In genomic region chr15:67784856-67785430, GRCh38 we compare ENCODE assay signal across 13 cellular contexts. TPM values are rescaled to one million over a fixed set of nuclear protein-coding genes. Genes with fewer than 3 reads are reported as not detected.
A peak's percentile ranks its signal among the peaks of the same experiment; 100 is the strongest.
DNase-seq lines count a peak whose midpoint lies in the region; ATAC-seq, FAIRE-seq and TF ChIP-seq lines count a peak whose summit lies in the region.
"Had no signal": no experiment of that assay in that cellular context is flagged by ENCODE, and none has a peak within 500 bp of the region (broad histone marks: within the 10 kb centered on the region; RNA-seq: fewer than 3 reads in every experiment).

No MANE protein-coding gene starts in this region.

- no peak overlapping the region for H2AFZ ChIP-seq in K562 (ENCODE audit: low read depth, low read length)

- CTCF ChIA-PET in K562 (lab: Yijun Ruan, JAX; ENCODE audit: low intra/inter-chr PET ratio) = no interaction called here

- no peak overlapping the region for H3K4me2 ChIP-seq in K562 (ENCODE audit: insufficient read depth, low read length)

- H3K27ac ChIP-seq in K562 (ENCODE audit: extremely low read depth, low read depth, low read length) = no peak overlapping the region
- H3K27ac ChIP-seq in foreskin keratinocyte = no peak overlapping the region
- no peak overlapping the region for H3K27ac ChIP-seq in ovary
- H3K27ac ChIP-seq: colonic mucosa had no signal

- no peak overlapping the region for H3K27ac Mint-ChIP-seq in activated T-helper 2 cell treated with anti-CD3 and anti-CD28 coated beads, Interferon-gamma antibody, Interleukin-2, Interleukin-4, amounts not matched to agents 10 μg/mL and 5 μg/mL and 100 μg/mL, durations not matched to agents 14 hours and 24 hours and 36 hours

- H3K27me3 Mint-ChIP-seq in activated T-helper 2 cell treated with anti-CD3 and anti-CD28 coated beads, Interferon-gamma antibody, Interleukin-2, Interleukin-4, amounts not matched to agents 10 μg/mL and 5 μg/mL and 100 μg/mL, durations not matched to agents 14 hours and 24 hours and 36 hours (ENCODE audit: low read depth) = no peaks in the 10 kb centered on the region

- H3K36me3 Mint-ChIP-seq in activated T-helper 2 cell treated with anti-CD3 and anti-CD28 coated beads, Interferon-gamma antibody, Interleukin-2, Interleukin-4, amounts not matched to agents 10 μg/mL and 5 μg/mL and 100 μg/mL, durations not matched to agents 14 hours and 24 hours and 36 hours (ENCODE audit: low read depth) = peaks cover 5% of the 10 kb centered on the region

- POLR2A ChIA-PET in K562 (lab: Yijun Ruan, JAX) = interaction anchor here (1.2 kb wide), 1 partner anchor 12 kb away, joined by 3 read pairs; no protein-coding TSS in a partner anchor

- TF ChIP-seq CTCF in K562 (IDR thresholded peaks at IDR 0.05 in 2 of 3, conservative IDR thresholded peaks at IDR 0.05 in 1 of 3; ENCODE audit: insufficient read depth in 2 of 3, low read depth in 1 of 3, low read length in 3 of 3) (no peak), foreskin keratinocyte (conservative IDR thresholded peaks at IDR 0.05) (no peak), ovary (IDR thresholded peaks at IDR 0.05) (no peak)

- intact Hi-C loops in K562 (cut with micrococcal nuclease) (no loop called here), ovary (cut with DNase I) (no loop called here)
- intact Hi-C loops in activated T-helper 2 cell treated with anti-CD3 and anti-CD28 coated beads, Interferon-gamma antibody, Interleukin-2, Interleukin-4, amounts not matched to agents 10 μg/mL and 5 μg/mL and 100 μg/mL, durations not matched to agents 14 hours and 24 hours and 36 hours (cut with micrococcal nuclease) = no loop called here

- no peak overlapping the region for H3K9ac ChIP-seq in K562 (ENCODE audit: insufficient read depth in 1 of 2, low read depth in 2 of 2, low read length in 2 of 2)

- TF ChIP-seq POLR2A in K562 (conservative IDR thresholded peaks at IDR 0.05) (no peak), ovary (IDR thresholded peaks at IDR 0.05) (no peak)

- H3K36me3 ChIP-seq in K562 (ENCODE audit: control insufficient read depth, insufficient read depth, low read length) (no peaks in the 10 kb centered on the region), ovary (no peaks in the 10 kb centered on the region)
- H3K36me3 ChIP-seq: colonic mucosa had no signal

- H3K4me1 ChIP-seq in K562 (replicated peaks in 1 of 2; ENCODE audit: control insufficient read depth in 2 of 2, insufficient read depth in 2 of 2, low read length in 2 of 2) (peaks cover 0 to 13% of the 10 kb centered on the region in 2 experiments; a peak in 3 of 5 replicates), foreskin keratinocyte (no peaks in the 10 kb centered on the region), ovary (ENCODE audit: insufficient read depth) (no peaks in the 10 kb centered on the region)
- H3K4me1 ChIP-seq: colonic mucosa had no signal

- no peaks in the 10 kb centered on the region for H3K79me2 ChIP-seq in K562 (ENCODE audit: control insufficient read depth, insufficient read depth, low read length)

- in situ Hi-C loops in K562 (cut with MboI) = no loop called here

- no peaks in the 10 kb centered on the region for H3K9me1 ChIP-seq in K562 (ENCODE audit: control insufficient read depth, insufficient read depth, low read length)

- no peaks in the 10 kb centered on the region for H4K20me1 ChIP-seq in K562 (replicated peaks; ENCODE audit: control insufficient read depth, insufficient read depth, low read length)

- H3K4me1 Mint-ChIP-seq in activated T-helper 2 cell treated with anti-CD3 and anti-CD28 coated beads, Interferon-gamma antibody, Interleukin-2, Interleukin-4, amounts not matched to agents 10 μg/mL and 5 μg/mL and 100 μg/mL, durations not matched to agents 14 hours and 24 hours and 36 hours (ENCODE audit: low read depth) = peaks cover 19% of the 10 kb centered on the region

- BruUV-seq in K562 (replicated peaks; lab: Mats Ljungman, UMichigan) = no TSS peak

- ATAC-seq in GM18508 (IDR thresholded peaks at IDR 0.05; ENCODE audit: insufficient read depth, unreplicated experiment) (peak; percentile 6), GM21515 (IDR thresholded peaks at IDR 0.05; ENCODE audit: unreplicated experiment) (peak; percentile 15), HG03196 (IDR thresholded peaks at IDR 0.05; ENCODE audit: unreplicated experiment) (peak; percentile 3), K562 (no peak), GM21576 (IDR thresholded peaks at IDR 0.05; ENCODE audit: unreplicated experiment) (no peak), foreskin keratinocyte (no peak)

- peak; percentile 15 for FAIRE-seq in K562 (lab: Jason Lieb, UNC)

- H3K27me3 ChIP-seq in K562 (ENCODE audit: control insufficient read depth in 2 of 2, insufficient read depth in 2 of 2, low read length in 2 of 2) (no peaks in the 10 kb centered on the region), foreskin keratinocyte (no peaks in the 10 kb centered on the region), ovary (no peaks in the 10 kb centered on the region)
- H3K27me3 ChIP-seq: colonic mucosa had no signal

- DNase-seq in K562 (ENCODE audit: extremely low read depth in 1 of 4, low spot score in 3 of 4) (no peak), foreskin keratinocyte (no peak), ovary (no peak)
- DNase-seq in activated T-helper 2 cell treated with anti-CD3 and anti-CD28 coated beads, Interferon-gamma antibody, Interleukin-2, Interleukin-4, amounts not matched to agents 10 μg/mL and 5 μg/mL and 100 μg/mL, durations not matched to agents 14 hours and 24 hours and 36 hours (ENCODE audit: low spot score) = no peak
- DNase-seq: activated CD4-positive, alpha-beta T cell treated with anti-CD3 and anti-CD28 coated beads, Interleukin-2, amount 50 U/mL, for 48 hours; colonic mucosa; SW 1271 had no signal

- WGBS in K562 (ENCODE audit: insufficient coverage, low coverage, missing lambda C conversion rate) = 60% methylated on average over 12 of the region's 12 CpGs
- WGBS in ovary, 3 donors = 85 to 88% (median 85%) methylated on average over 12 of the region's 12 CpGs

- TF ChIP-seq EP300 in K562 (IDR thresholded peaks at IDR 0.05; ENCODE audit: low read length) = no peak
- no peak for TF ChIP-seq EP300 in ovary (IDR thresholded peaks at IDR 0.05)

- H3K9me3 ChIP-seq in K562 (replicated peaks; ENCODE audit: control insufficient read depth, insufficient read depth, low read depth, low read length) = no peaks in the 10 kb centered on the region
- no peaks in the 10 kb centered on the region for H3K9me3 ChIP-seq in ovary
- H3K9me3 ChIP-seq: colonic mucosa had no signal

- no peak overlapping the region for H3K4me3 ChIP-seq in K562
- H3K4me3 ChIP-seq in ovary = no peak overlapping the region
- H3K4me3 ChIP-seq: colonic mucosa had no signal

- H3K4me3 Mint-ChIP-seq in activated T-helper 2 cell treated with anti-CD3 and anti-CD28 coated beads, Interferon-gamma antibody, Interleukin-2, Interleukin-4, amounts not matched to agents 10 μg/mL and 5 μg/mL and 100 μg/mL, durations not matched to agents 14 hours and 24 hours and 36 hours (ENCODE audit: low read depth) = no peak overlapping the region

- TF ChIP-seq RAD21 in K562 (CRISPR knock-in tag; conservative IDR thresholded peaks at IDR 0.05 in 1 of 2, IDR thresholded peaks at IDR 0.05 in 1 of 2) = no peak

- no peaks in the 10 kb centered on the region for H3K9me3 Mint-ChIP-seq in activated T-helper 2 cell treated with anti-CD3 and anti-CD28 coated beads, Interferon-gamma antibody, Interleukin-2, Interleukin-4, amounts not matched to agents 10 μg/mL and 5 μg/mL and 100 μg/mL, durations not matched to agents 14 hours and 24 hours and 36 hours

RNA-seq across cellular contexts. Expression of gene SKOR1, which starts 40.4 kb away (rescaled TPM):
- total RNA-seq in K562 (2011; cell fraction: chromatin; rRNA removed; ENCODE audit: low replicate concordance) = 0.12 and 0.25 TPM in 2 replicates
- 0.17 TPM in 1 of 2 replicates, not detected in the other for total RNA-seq in K562 (2011; cell fraction: nucleolus; rRNA removed)
- 0.07 TPM in 1 of 2 replicates, not detected in the other for total RNA-seq in K562 (2011; cell fraction: nucleoplasm; rRNA removed)
- 0.12 and 0.41 TPM in 2 replicates for total RNA-seq in K562 (2014; rRNA removed)
- not detected in 2 replicates for total RNA-seq in K562 (2014; rRNA removed; fragmentation: Illumina TruSeq; extraction: Trizol)
- 0.07 TPM in 1 of 2 replicates, not detected in the other for total RNA-seq in K562 (2015; rRNA removed; fragmentation: Illumina TruSeq; extraction: Trizol)
- 0.31 TPM in 2 replicates for total RNA-seq in K562 (2021)
- 0.04 and 0.08 TPM in 2 replicates for polyA plus RNA-seq in K562 (2011; rRNA removed)
- 0.01 and 0.07 TPM in 2 replicates for polyA plus RNA-seq in K562 (2011; cell fraction: cytosol; rRNA removed)
- 0.18 and 0.22 TPM in 2 replicates for polyA plus RNA-seq in K562 (2011; cell fraction: nucleus; rRNA removed)
- polyA plus RNA-seq in K562 (2012) = 0.13 and 0.43 TPM in 2 replicates
- 0.04 and 0.07 TPM in 2 replicates for polyA plus RNA-seq in K562 (2014; fragmentation: Illumina TruSeq; extraction: Trizol)
- not detected for polyA plus RNA-seq in K562 (2014; fragmentation: Nextera tagmentation; extraction: Ambion mirVana)
- 0.11 and 0.23 TPM in 2 replicates for polyA plus RNA-seq in K562 (2014; rRNA removed)
- 0.07 and 0.12 TPM in 2 replicates for polyA minus RNA-seq in K562 (2011; rRNA and poly(A)+ RNA removed)
- 0.36 TPM in 1 of 2 replicates, not detected in the other for polyA minus RNA-seq in K562 (2011; cell fraction: cytosol; rRNA and poly(A)+ RNA removed)
- 0.13 and 0.33 TPM in 2 replicates for polyA minus RNA-seq in K562 (2011; cell fraction: nucleus; rRNA and poly(A)+ RNA removed)
- 0.09 and 0.21 TPM in 2 replicates for total RNA-seq in activated T-helper 2 cell treated with anti-CD3 and anti-CD28 coated beads, Interferon-gamma antibody, Interleukin-2, Interleukin-4, amounts not matched to agents 10 μg/mL and 5 μg/mL and 100 μg/mL, durations not matched to agents 14 hours and 24 hours and 36 hours
- total RNA-seq in foreskin keratinocyte = not detected in 2 replicates
- 0.01 TPM in 1 of 2 replicates, not detected in the other for polyA plus RNA-seq in foreskin keratinocyte
- 1 to 10 TPM in 2 of 7 donors, under 1 TPM in 5; 0.34 to 1.2 (median 0.92) TPM for total RNA-seq in ovary
- polyA plus RNA-seq in ovary = under 1 TPM; 0.05 to 0.67 TPM

RNA-seq across cellular contexts. Expression of gene RNU6-1, which starts 54.9 kb away (rescaled TPM):
- total RNA-seq in K562 (2011; cell fraction: chromatin; rRNA removed; ENCODE audit: low replicate concordance) = not detected in 2 replicates
- total RNA-seq in K562 (2011; cell fraction: nucleolus; rRNA removed) = not detected in 2 replicates
- not detected in 2 replicates for total RNA-seq in K562 (2011; cell fraction: nucleoplasm; rRNA removed)
- not detected in 2 replicates for total RNA-seq in K562 (2014; rRNA removed)
- total RNA-seq in K562 (2014; rRNA removed; fragmentation: Illumina TruSeq; extraction: Trizol) = not detected in 2 replicates
- total RNA-seq in K562 (2015; rRNA removed; fragmentation: Illumina TruSeq; extraction: Trizol) = not detected in 2 replicates
- total RNA-seq in K562 (2021) = not detected in 2 replicates
- not detected in 2 replicates for polyA plus RNA-seq in K562 (2011; rRNA removed)
- not detected in 2 replicates for polyA plus RNA-seq in K562 (2011; cell fraction: cytosol; rRNA removed)
- polyA plus RNA-seq in K562 (2011; cell fraction: nucleus; rRNA removed) = not detected in 2 replicates
- not detected in 2 replicates for polyA plus RNA-seq in K562 (2012)
- polyA plus RNA-seq in K562 (2014; fragmentation: Illumina TruSeq; extraction: Trizol) = not detected in 2 replicates
- polyA plus RNA-seq in K562 (2014; fragmentation: Nextera tagmentation; extraction: Ambion mirVana) = not detected
- not detected in 2 replicates for polyA plus RNA-seq in K562 (2014; rRNA removed)
- under 0.01 TPM in 2 replicates for polyA minus RNA-seq in K562 (2011; rRNA and poly(A)+ RNA removed)
- 667 TPM in 1 of 2 replicates, not detected in the other for polyA minus RNA-seq in K562 (2011; cell fraction: cytosol; rRNA and poly(A)+ RNA removed)
- polyA minus RNA-seq in K562 (2011; cell fraction: nucleus; rRNA and poly(A)+ RNA removed) = under 0.01 TPM in 1 of 2 replicates, not detected in the other
- total RNA-seq in activated T-helper 2 cell treated with anti-CD3 and anti-CD28 coated beads, Interferon-gamma antibody, Interleukin-2, Interleukin-4, amounts not matched to agents 10 μg/mL and 5 μg/mL and 100 μg/mL, durations not matched to agents 14 hours and 24 hours and 36 hours = not detected in 2 replicates
- total RNA-seq in foreskin keratinocyte = not detected in 2 replicates
- not detected in 2 replicates for polyA plus RNA-seq in foreskin keratinocyte
- not detected for total RNA-seq in ovary
- polyA plus RNA-seq in ovary = not detected
- total RNA-seq: colonic mucosa, mononuclear cell, renal cortical epithelial cell had no signal

Comparison
In these comparisons a context has a peak if more than half of its experiments do, and no peak if none do; other contexts are left out.
1. ATAC-seq: peak in GM18508 (single experiment), GM21515 (single experiment) and HG03196 (single experiment); none in K562 (single experiment), GM21576 (single experiment) and foreskin keratinocyte (single experiment).